In genomic region chr17:58219789-58220183, GRCh38 we compare ENCODE assay signal across 8 cellular contexts. TPM values are rescaled to one million over a fixed set of nuclear protein-coding genes. Genes with fewer than 3 reads are reported as not detected.
A peak's percentile ranks its signal among the peaks of the same experiment; 100 is the strongest.
DNase-seq lines count a peak whose midpoint lies in the region; ATAC-seq and TF ChIP-seq lines count a peak whose summit lies in the region.

No MANE protein-coding gene starts in this region.

- H2AFZ ChIP-seq in DND-41 (ENCODE audit: low read depth, low read length): peak overlapping the region; percentile 98
- peak overlapping the region; percentile 99 for H2AFZ ChIP-seq in OCI-LY3 (ENCODE audit: low read depth, low read length)

- H3K9ac ChIP-seq in DND-41 (ENCODE audit: low read depth, low read length) (peak overlapping the region; percentile 67), OCI-LY3 (ENCODE audit: low read length) (peak overlapping the region; percentile 73)

- no peak for TF ChIP-seq POLR2A in ovary (IDR thresholded peaks at IDR 0.05)

- no peak for TF ChIP-seq EP300 in ovary (IDR thresholded peaks at IDR 0.05)

- ATAC-seq in DND-41 (ENCODE audit: insufficient read depth, low read depth) (no peak), HG03097 (IDR thresholded peaks at IDR 0.05; ENCODE audit: low FRiP score, unreplicated experiment) (no peak)

- DNase-seq in DND-41 (no peak), ovary (no peak), KG1 (lab: John Stamatoyannopoulos, UW) (no peak), G401 (ENCODE audit: low spot score) (no peak), DMS79 treated with DMSO at 0.1 percent for 48 hours (lab: John Stamatoyannopoulos, UW) (no peak)
- no peak for DNase-seq in effector memory CD4-positive, alpha-beta T cell

- H3K4me2 ChIP-seq in DND-41 (ENCODE audit: insufficient read depth, low read length) (peak overlapping the region; percentile 88), OCI-LY3 (ENCODE audit: low read length) (peak overlapping the region; percentile 82)

- H3K27ac ChIP-seq in DND-41 (ENCODE audit: low read length) (peak overlapping the region; percentile 72), OCI-LY3 (ENCODE audit: low read length) (peak overlapping the region; percentile 30), ovary (no peak overlapping the region)
- H3K27ac ChIP-seq in effector memory CD4-positive, alpha-beta T cell (ENCODE audit: insufficient read depth, low read length, poor library complexity, severe bottlenecking): peak overlapping the region; percentile 72

- TF ChIP-seq CTCF in DND-41 (IDR thresholded peaks at IDR 0.05; ENCODE audit: borderline replicate concordance, extremely low read depth, low read length, poor library complexity, severe bottlenecking) (no peak), OCI-LY3 (IDR thresholded peaks at IDR 0.05; ENCODE audit: low read depth, low read length) (no peak), ovary (IDR thresholded peaks at IDR 0.05) (no peak)

- H4K20me1 ChIP-seq in DND-41 (ENCODE audit: insufficient read depth, low read length): no peaks in the 10 kb centered on the region
- H4K20me1 ChIP-seq in OCI-LY3 (ENCODE audit: insufficient read depth, low read length): no peaks in the 10 kb centered on the region

- H3K9me3 ChIP-seq in DND-41 (ENCODE audit: insufficient read depth, low read length, severe bottlenecking) (no peaks in the 10 kb centered on the region), OCI-LY3 (ENCODE audit: insufficient read depth, low read length) (no peaks in the 10 kb centered on the region), ovary (no peaks in the 10 kb centered on the region)
- H3K9me3 ChIP-seq in effector memory CD4-positive, alpha-beta T cell (ENCODE audit: control insufficient read depth, low read length): no peaks in the 10 kb centered on the region

- H3K4me1 ChIP-seq in DND-41 (ENCODE audit: insufficient read depth, low read length) (peaks cover 21% of the 10 kb centered on the region), OCI-LY3 (ENCODE audit: low read length) (peaks cover 15% of the 10 kb centered on the region), ovary (ENCODE audit: insufficient read depth) (no peaks in the 10 kb centered on the region)
- peaks cover 12% of the 10 kb centered on the region for H3K4me1 ChIP-seq in effector memory CD4-positive, alpha-beta T cell (ENCODE audit: control insufficient read depth, insufficient read depth, low read length, poor library complexity, severe bottlenecking)

- in situ Hi-C loops in G401 (cut with HindIII; ENCODE audit: low sequenced_read_pairs): no loop called here

- intact Hi-C loops in ovary (cut with DNase I): no loop called here

- peaks cover 9% of the 10 kb centered on the region; the same call in 1 of the 2 replicates for H3K36me3 ChIP-seq in DND-41 (ENCODE audit: insufficient read depth, low read length)
- H3K36me3 ChIP-seq in OCI-LY3 (replicated peaks; ENCODE audit: low read depth, low read length): no peaks in the 10 kb centered on the region
- H3K36me3 ChIP-seq in effector memory CD4-positive, alpha-beta T cell (ENCODE audit: control insufficient read depth, insufficient read depth, low read length): no peaks in the 10 kb centered on the region
- no peaks in the 10 kb centered on the region for H3K36me3 ChIP-seq in ovary

- H3K27me3 ChIP-seq in DND-41 (ENCODE audit: insufficient read depth, low read length, poor library complexity) (peaks cover 4% of the 10 kb centered on the region), OCI-LY3 (ENCODE audit: low read depth, low read length) (peaks cover 3% of the 10 kb centered on the region; the same call in 1 of the 2 replicates), ovary (no peaks in the 10 kb centered on the region)
- H3K27me3 ChIP-seq in effector memory CD4-positive, alpha-beta T cell (replicated peaks; ENCODE audit: control insufficient read depth, insufficient read depth, low read length, poor library complexity, severe bottlenecking): no peaks in the 10 kb centered on the region

- H3K79me2 ChIP-seq in DND-41 (ENCODE audit: insufficient read depth, low read length): 0 out of 2 replicates have a peak, but pooled peaks cover 5% of the 10 kb centered on the region
- no peaks in the 10 kb centered on the region for H3K79me2 ChIP-seq in OCI-LY3 (ENCODE audit: low read length)

- 60 to 70% (median 61%) methylated on average over 7 of the region's 7 CpGs for WGBS in ovary, 3 donors

- H3K4me3 ChIP-seq in DND-41 (ENCODE audit: low read depth in 1 of 2, low read length in 2 of 2) (peak overlapping the region; percentile 20 to 75; a peak in 3 of 4 replicates), OCI-LY3 (ENCODE audit: low read length) (peak overlapping the region; percentile 80), ovary (peak overlapping the region; percentile 74)
- peak overlapping the region; percentile 68 for H3K4me3 ChIP-seq in effector memory CD4-positive, alpha-beta T cell (ENCODE audit: insufficient read depth, low read depth, low read length, poor library complexity, severe bottlenecking)

RNA-seq across cellular contexts. Expression of gene MKS1, which starts 0.7 kb away (rescaled TPM):
- 10 to 100 TPM; 10.0 to 26.0 (median 19.9) TPM for total RNA-seq in ovary
- polyA plus RNA-seq in ovary: 10 to 100 TPM; 12.6 to 15.5 TPM
- 15.3 and 17.8 TPM in 2 replicates for total RNA-seq in G401 (2014; rRNA removed; shearing (Covaris generic))

RNA-seq across cellular contexts. Expression of gene LPO, which starts 18.6 kb away (rescaled TPM):
- total RNA-seq in ovary: 1 to 10 TPM in 1 of 7 donors, under 1 TPM in 1, not detected in 5; 0.32 to 1.6 TPM
- polyA plus RNA-seq in ovary: not detected
- total RNA-seq in G401 (2014; rRNA removed; shearing (Covaris generic)): not detected in 2 replicates

RNA-seq across cellular contexts. Expression of gene EPX, which starts 27.3 kb away (rescaled TPM):
- total RNA-seq in ovary: not detected
- polyA plus RNA-seq in ovary: not detected
- not detected in 2 replicates for total RNA-seq in G401 (2014; rRNA removed; shearing (Covaris generic))

RNA-seq across cellular contexts. Expression of gene OR4D2, which starts 53.0 kb away (rescaled TPM):
- not detected for total RNA-seq in ovary
- polyA plus RNA-seq in ovary: not detected
- total RNA-seq in G401 (2014; rRNA removed; shearing (Covaris generic)): not detected in 2 replicates

Comparison
In these comparisons a context has a peak if more than half of its experiments do, and no peak if none do; other contexts are left out.
1. H3K27ac ChIP-seq: peak in DND-41 (single experiment), OCI-LY3 (single experiment) and effector memory CD4-positive, alpha-beta T cell (single experiment); none in ovary (0 of 2).
2. Peak in every context shown above with its lines, with median percentiles within 50 percentile points of each other: H3K4me3 ChIP-seq.